ENCODE assay signal across 1 cellular context in genomic region chr11:14380947-14381555, GRCh38.
TF ChIP-seq lines count a peak whose summit lies in the region.

No MANE protein-coding gene starts in this region.

TF ChIP-seq in SK-N-SH, 30 proteins besides CTCF, POLR2A, EP300 and RAD21 (continued from another document):
- no peak for TF ChIP-seq SMC3 (IDR thresholded peaks at IDR 0.05; ENCODE audit: low read depth, low read length)
